ENCODE assay signal across 8 cellular contexts in genomic region chr17:81553018-81553615, GRCh38. TPM values are rescaled to one million over a fixed set of nuclear protein-coding genes. Genes with fewer than 3 reads are reported as not detected.
DNase-seq lines count a peak whose midpoint lies in the region; ATAC-seq and TF ChIP-seq lines count a peak whose summit lies in the region.

No MANE protein-coding gene starts in this region.

- peak overlapping the region; percentile 86 for H3K4me2 ChIP-seq in skeletal muscle satellite cell (ENCODE audit: low read length)

- no peaks in the 10 kb centered on the region for H3K9me3 ChIP-seq in iPS DF 6.9 (ENCODE audit: control insufficient read depth, insufficient read depth, low read length)
- H3K9me3 ChIP-seq in skeletal muscle satellite cell (replicated peaks; ENCODE audit: low read length) = no peaks in the 10 kb centered on the region

- H3K27me3 ChIP-seq in GM06990 (replicated peaks; ENCODE audit: control insufficient read depth, insufficient read depth, low read length) (no peaks in the 10 kb centered on the region), iPS DF 6.9 (ENCODE audit: control insufficient read depth, insufficient read depth, low read length) (no peaks in the 10 kb centered on the region), skeletal muscle satellite cell (ENCODE audit: control insufficient read depth, insufficient read depth, low read length) (no peaks in the 10 kb centered on the region)

- in situ Hi-C loops in astrocyte of the cerebellum (cut with HindIII; ENCODE audit: low sequenced_read_pairs) = no loop called here

- DNase-seq in GM06990 (ENCODE audit: extremely low read depth, insufficient read length) (peak; percentile 86), NCI-H1930 (lab: John Stamatoyannopoulos, UW) (peak; percentile 47 to 72), T-helper 22 cell (ENCODE audit: low read depth) (peak; percentile 72), astrocyte of the cerebellum (ENCODE audit: low read depth) (no peak), iPS DF 6.9 (ENCODE audit: low read depth, low spot score) (no peak)

- H3K9ac ChIP-seq in skeletal muscle satellite cell (ENCODE audit: low read depth, low read length) = peak overlapping the region; percentile 89

- peak; percentile 33 for ATAC-seq in HG02610 (IDR thresholded peaks at IDR 0.05; ENCODE audit: unreplicated experiment)
- no peak for ATAC-seq in GM21381 (IDR thresholded peaks at IDR 0.05; ENCODE audit: unreplicated experiment)

- H3K4me1 ChIP-seq in iPS DF 6.9 (ENCODE audit: control insufficient read depth, insufficient read depth, low read length) (0 out of 2 replicates have a peak, but pooled peaks cover 2% of the 10 kb centered on the region), skeletal muscle satellite cell (ENCODE audit: control insufficient read depth, insufficient read depth, low read length) (peaks cover 53% of the 10 kb centered on the region)

- H3K36me3 ChIP-seq in GM06990 (ENCODE audit: control insufficient read depth, insufficient read depth, low read length) (peaks cover 17% of the 10 kb centered on the region), iPS DF 6.9 (ENCODE audit: control insufficient read depth, insufficient read depth, low read length) (peaks cover 7% of the 10 kb centered on the region), skeletal muscle satellite cell (ENCODE audit: insufficient read depth, low read length) (peaks cover 37% of the 10 kb centered on the region)

- no peak overlapping the region for H3K27ac ChIP-seq in iPS DF 6.9 (ENCODE audit: low read length)

- no CpG with 5 or more reads among the region's 19 CpGs for WGBS in iPS DF 6.9 (ENCODE audit: insufficient coverage, insufficient read length)

- TF ChIP-seq CTCF in GM06990 (IDR thresholded peaks at IDR 0.05; ENCODE audit: insufficient read depth, low read length, poor library complexity, severe bottlenecking) (peak; percentile 36), astrocyte of the cerebellum (IDR thresholded peaks at IDR 0.05; ENCODE audit: low read depth, low read length, missing control alignments) (no peak)

- peak overlapping the region; percentile 87 for H3K4me3 ChIP-seq in GM06990 (replicated peaks; ENCODE audit: low read depth, low read length)
- H3K4me3 ChIP-seq in astrocyte of the cerebellum (ENCODE audit: low read depth, low read length) = peak overlapping the region; percentile 90
- peak overlapping the region; percentile 95; the same call in 1 of the 2 replicates for H3K4me3 ChIP-seq in iPS DF 6.9 (ENCODE audit: low read length)
- peak overlapping the region; percentile 98 for H3K4me3 ChIP-seq in skeletal muscle satellite cell (ENCODE audit: low read length)

RNA-seq across cellular contexts. Expression of gene FAAP100, which starts 1.0 kb away (rescaled TPM):
- 26.2 and 31.2 TPM in 2 replicates for total RNA-seq in skeletal muscle satellite cell (2012; rRNA removed)

RNA-seq across cellular contexts. Expression of gene FSCN2, which starts 24.9 kb away (rescaled TPM):
- total RNA-seq in skeletal muscle satellite cell (2012; rRNA removed) = 0.76 and 1.3 TPM in 2 replicates

RNA-seq across cellular contexts. Expression of gene ACTG1, which starts 40.5 kb away (rescaled TPM):
- total RNA-seq in skeletal muscle satellite cell (2012; rRNA removed) = 9,662 and 11,711 TPM in 2 replicates

Comparison
In these comparisons a context has a peak if more than half of its experiments do, and no peak if none do; other contexts are left out.
1. DNase-seq: peak in GM06990 (single experiment), NCI-H1930 (2 of 2) and T-helper 22 cell (single experiment); none in astrocyte of the cerebellum (single experiment) and iPS DF 6.9 (single experiment).
2. Peak in every context shown above with its lines, with median percentiles within 50 percentile points of each other: H3K4me3 ChIP-seq.